Comparison of ENCODE assay signal across 25 cellular contexts in the genomic region with DNA sequence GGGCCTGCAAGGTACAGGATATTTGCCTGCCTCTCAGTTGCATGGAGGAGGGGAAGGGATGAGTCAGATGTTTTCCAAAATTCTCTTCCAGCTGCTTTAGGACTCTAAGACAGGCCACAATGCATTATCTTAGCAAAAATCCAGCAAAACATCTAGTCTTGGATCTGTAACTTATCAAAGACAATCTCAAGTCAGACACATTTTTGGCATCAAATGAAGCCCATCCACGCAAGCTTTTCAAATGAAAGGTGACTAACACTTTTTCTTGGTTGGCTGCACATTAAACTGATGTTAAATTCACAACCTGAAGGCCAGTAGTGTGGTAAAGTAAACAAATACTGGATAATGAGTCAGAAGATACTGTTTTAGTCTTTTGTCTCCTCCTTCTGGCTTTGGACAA. TPM values are rescaled to one million over a fixed set of nuclear protein-coding genes. Genes with fewer than 3 reads are reported as not detected.
A peak's percentile ranks its signal among the peaks of the same experiment; 100 is the strongest.
DNase-seq lines count a peak whose midpoint lies in the region; ATAC-seq and TF ChIP-seq lines count a peak whose summit lies in the region.
"Had no signal": no experiment of that assay in that cellular context is flagged by ENCODE, and none has a peak within 500 bp of the region (broad histone marks: within the 10 kb centered on the region; RNA-seq: fewer than 3 reads in every experiment).

No MANE protein-coding gene starts in this region.

- H3K36me3 ChIP-seq in mammary epithelial cell (ENCODE audit: insufficient read depth, low read length) = no peaks in the 10 kb centered on the region
- no peaks in the 10 kb centered on the region for H3K36me3 ChIP-seq in kidney epithelial cell (ENCODE audit: control insufficient read depth, insufficient read depth, low read length)
- H3K36me3 ChIP-seq: prostate gland, tibial nerve had no signal

- dilution Hi-C loops in mammary epithelial cell (cut with HindIII; ENCODE audit: low sequenced_read_pairs) = no loop called here

- ATAC-seq in HG03432 (IDR thresholded peaks at IDR 0.05; ENCODE audit: unreplicated experiment) = no peak
- ATAC-seq: activated CD4-positive, alpha-beta T cell treated with anti-CD3 and anti-CD28 coated beads for 36 hours; activated CD8-positive, alpha-beta T cell treated with anti-CD3 and anti-CD28 coated beads for 36 hours had no signal

- H3K9ac ChIP-seq in mammary epithelial cell (ENCODE audit: insufficient read depth, low read length) = no peak overlapping the region

- in situ Hi-C loops in mammary epithelial cell (cut with MboI; ENCODE audit: low sequenced_read_pairs in 2 of 2) = loop anchor here in 1 of 2 donors (25.0 kb wide), 1 partner anchor 292 kb away; no protein-coding TSS in a partner anchor

- no peaks in the 10 kb centered on the region for H3K27me3 ChIP-seq in mammary epithelial cell (ENCODE audit: insufficient read depth, low read length)
- peaks cover 2% of the 10 kb centered on the region for H3K27me3 ChIP-seq in kidney epithelial cell (ENCODE audit: control insufficient read depth, insufficient read depth, low read length)
- H3K27me3 ChIP-seq: tibial nerve had no signal

- DNase-seq in A172 (ENCODE audit: low spot score) (peak; percentile 68), NCI-H226 (peak; percentile 43), mammary epithelial cell (peak; percentile 8), kidney epithelial cell (ENCODE audit: low read depth) (peak; percentile 19), nucleus accumbens (lab: John Stamatoyannopoulos, UW) (no peak), GM20000 (ENCODE audit: low spot score) (no peak), retina (no peak)
- DNase-seq: 8988T; activated CD4-positive, alpha-beta T cell treated with anti-CD3 and anti-CD28 coated beads for 36 hours; activated CD8-positive, alpha-beta memory T cell treated with anti-CD3 and anti-CD28 coated beads, Interleukin-2, amount 50 U/mL, for 48 hours; activated CD8-positive, alpha-beta T cell treated with anti-CD3 and anti-CD28 coated beads for 36 hours; activated naive CD4-positive, alpha-beta T cell treated with Interleukin-2 at 50 U/mL for 16 hours; glutamatergic neuron; GOT3; islet precursor cell; KG1; MM.1S; NCI-H2029; NCI-H526 treated with DMSO at 0.1 percent for 48 hours; SHP77; stimulated activated CD4-positive, alpha-beta T cell treated with anti-CD3 and anti-CD28 coated beads, Interleukin-4, amount 100 ng/mL, for 1 hour had no signal

- WGBS in mammary epithelial cell (ENCODE audit: low coverage, missing lambda C conversion rate) = 13% methylated on average over 1 of the region's 1 CpG

- H3K27ac ChIP-seq in mammary epithelial cell (ENCODE audit: insufficient read depth, low read depth, low read length) = no peak overlapping the region
- H3K27ac ChIP-seq: prostate gland, tibial nerve, VCaP had no signal

- CTCF ChIA-PET in mammary epithelial cell (lab: Charles Lee; ENCODE audit: low non-redundant PET) = no interaction called here

- BruUV-seq in mammary epithelial cell (replicated peaks; lab: Mats Ljungman, UMichigan) = no TSS peak

- no peak overlapping the region for H3K4me2 ChIP-seq in mammary epithelial cell (ENCODE audit: insufficient read depth, low read depth, low read length)

- H3K4me3 ChIP-seq in mammary epithelial cell (replicated peaks in 1 of 3; ENCODE audit: insufficient read depth in 1 of 3, low read depth in 2 of 3, low read length in 3 of 3) = no peak overlapping the region
- H3K4me3 ChIP-seq in kidney epithelial cell (ENCODE audit: low read depth, low read length) = no peak overlapping the region
- H3K4me3 ChIP-seq: prostate gland, tibial nerve had no signal

- H4K20me1 ChIP-seq in mammary epithelial cell (ENCODE audit: insufficient read depth, low read length) = no peaks in the 10 kb centered on the region

- intact Hi-C loops in mammary epithelial cell (cut with micrococcal nuclease) = no loop called here

- H3K4me1 ChIP-seq in mammary epithelial cell (ENCODE audit: insufficient read depth, low read length) = no peaks in the 10 kb centered on the region
- H3K4me1 ChIP-seq: prostate gland, tibial nerve had no signal

- TF ChIP-seq CTCF in mammary epithelial cell (conservative IDR thresholded peaks at IDR 0.05 in 1 of 2, IDR thresholded peaks at IDR 0.05 in 1 of 2; ENCODE audit: extremely low read depth in 1 of 2, insufficient read depth in 1 of 2, low read depth in 1 of 2, low read length in 2 of 2) = no peak
- no peak for TF ChIP-seq CTCF in kidney epithelial cell (IDR thresholded peaks at IDR 0.05; ENCODE audit: insufficient read depth, low read length, poor library complexity, severe bottlenecking)
- no peak for TF ChIP-seq CTCF in GM20000 (IDR thresholded peaks at IDR 0.05; ENCODE audit: extremely low read depth, missing control alignments)

- no peaks in the 10 kb centered on the region for H3K79me2 ChIP-seq in mammary epithelial cell (ENCODE audit: insufficient read depth, low read length)

- H3K9me3 ChIP-seq in mammary epithelial cell (replicated peaks; ENCODE audit: insufficient read depth, low read length) = no peaks in the 10 kb centered on the region
- H3K9me3 ChIP-seq: prostate gland, tibial nerve had no signal

- no peak overlapping the region for H2AFZ ChIP-seq in mammary epithelial cell (ENCODE audit: low read depth, low read length)

RNA-seq across cellular contexts. Expression of gene FAM78B, which starts 21.3 kb away (rescaled TPM):
- total RNA-seq in A172 (2014; rRNA removed; shearing (Covaris generic)) = 0.77 and 1.6 TPM in 2 replicates
- under 1 TPM; 0.33 to 0.40 TPM for total RNA-seq in mammary epithelial cell
- polyA plus RNA-seq in mammary epithelial cell = 0.25 TPM
- not detected for polyA minus RNA-seq in mammary epithelial cell
- 0.33 and 2.2 TPM in 2 replicates for total RNA-seq in kidney epithelial cell

Comparison
In these comparisons a context has a peak if more than half of its experiments do, and no peak if none do; other contexts are left out.
1. DNase-seq: peak in A172 (single experiment), NCI-H226 (single experiment), mammary epithelial cell (single experiment) and kidney epithelial cell (single experiment); none in nucleus accumbens (0 of 56), GM20000 (single experiment) and retina (single experiment).